Comparison of ENCODE assay signal across 1 cellular context in the genomic region with DNA sequence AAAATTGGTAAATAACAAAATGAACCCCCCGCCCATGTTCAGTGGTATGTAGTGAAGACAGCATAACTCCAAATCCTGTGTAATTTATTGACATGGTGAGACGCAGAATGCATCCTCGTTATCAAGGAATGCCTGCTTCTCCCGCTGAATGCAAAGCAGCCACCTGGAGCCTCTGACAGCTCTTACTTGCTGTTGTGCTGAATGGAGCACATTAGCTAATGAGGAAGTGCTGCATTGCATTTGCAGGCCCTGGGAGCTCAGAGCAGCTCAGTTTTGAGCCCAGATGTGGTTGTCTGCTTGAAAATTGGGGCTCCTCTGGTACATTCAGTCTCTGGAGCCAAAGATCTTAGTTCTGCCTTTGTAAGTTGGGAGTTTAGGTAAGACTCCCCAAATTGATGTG.
TF ChIP-seq lines count a peak whose summit lies in the region.

No MANE protein-coding gene starts in this region.

TF ChIP-seq in WTC11, 78 proteins besides CTCF, POLR2A, EP300 and RAD21 (continued from another document):
- TF ChIP-seq, protein P1, sequence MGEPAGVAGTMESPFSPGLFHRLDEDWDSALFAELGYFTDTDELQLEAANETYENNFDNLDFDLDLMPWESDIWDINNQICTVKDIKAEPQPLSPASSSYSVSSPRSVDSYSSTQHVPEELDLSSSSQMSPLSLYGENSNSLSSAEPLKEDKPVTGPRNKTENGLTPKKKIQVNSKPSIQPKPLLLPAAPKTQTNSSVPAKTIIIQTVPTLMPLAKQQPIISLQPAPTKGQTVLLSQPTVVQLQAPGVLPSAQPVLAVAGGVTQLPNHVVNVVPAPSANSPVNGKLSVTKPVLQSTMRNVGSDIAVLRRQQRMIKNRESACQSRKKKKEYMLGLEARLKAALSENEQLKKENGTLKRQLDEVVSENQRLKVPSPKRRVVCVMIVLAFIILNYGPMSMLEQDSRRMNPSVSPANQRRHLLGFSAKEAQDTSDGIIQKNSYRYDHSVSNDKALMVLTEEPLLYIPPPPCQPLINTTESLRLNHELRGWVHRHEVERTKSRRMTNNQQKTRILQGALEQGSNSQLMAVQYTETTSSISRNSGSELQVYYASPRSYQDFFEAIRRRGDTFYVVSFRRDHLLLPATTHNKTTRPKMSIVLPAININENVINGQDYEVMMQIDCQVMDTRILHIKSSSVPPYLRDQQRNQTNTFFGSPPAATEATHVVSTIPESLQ (CRISPR knock-in tag; IDR thresholded peaks at IDR 0.05), result no peak
- TF ChIP-seq OVOL2 (CRISPR knock-in tag; IDR thresholded peaks at IDR 0.05; ENCODE audit: borderline replicate concordance) (no peak), ETV6 (CRISPR knock-in tag; IDR thresholded peaks at IDR 0.05) (no peak), FOXK1 (CRISPR knock-in tag; IDR thresholded peaks at IDR 0.05) (0 out of 2 replicates have a peak, but pooled peaks have one; percentile 10), GABPB1 (CRISPR knock-in tag; IDR thresholded peaks at IDR 0.05) (no peak)
- TF ChIP-seq, protein P2, sequence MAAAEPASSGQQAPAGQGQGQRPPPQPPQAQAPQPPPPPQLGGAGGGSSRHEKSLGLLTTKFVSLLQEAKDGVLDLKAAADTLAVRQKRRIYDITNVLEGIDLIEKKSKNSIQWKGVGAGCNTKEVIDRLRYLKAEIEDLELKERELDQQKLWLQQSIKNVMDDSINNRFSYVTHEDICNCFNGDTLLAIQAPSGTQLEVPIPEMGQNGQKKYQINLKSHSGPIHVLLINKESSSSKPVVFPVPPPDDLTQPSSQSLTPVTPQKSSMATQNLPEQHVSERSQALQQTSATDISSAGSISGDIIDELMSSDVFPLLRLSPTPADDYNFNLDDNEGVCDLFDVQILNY (CRISPR knock-in tag; IDR thresholded peaks at IDR 0.05), result no peak
TF ChIP-seq in WTC11: peak in this region for 1.
